Comparison of ENCODE assay signal across 21 cellular contexts in the genomic region with DNA sequence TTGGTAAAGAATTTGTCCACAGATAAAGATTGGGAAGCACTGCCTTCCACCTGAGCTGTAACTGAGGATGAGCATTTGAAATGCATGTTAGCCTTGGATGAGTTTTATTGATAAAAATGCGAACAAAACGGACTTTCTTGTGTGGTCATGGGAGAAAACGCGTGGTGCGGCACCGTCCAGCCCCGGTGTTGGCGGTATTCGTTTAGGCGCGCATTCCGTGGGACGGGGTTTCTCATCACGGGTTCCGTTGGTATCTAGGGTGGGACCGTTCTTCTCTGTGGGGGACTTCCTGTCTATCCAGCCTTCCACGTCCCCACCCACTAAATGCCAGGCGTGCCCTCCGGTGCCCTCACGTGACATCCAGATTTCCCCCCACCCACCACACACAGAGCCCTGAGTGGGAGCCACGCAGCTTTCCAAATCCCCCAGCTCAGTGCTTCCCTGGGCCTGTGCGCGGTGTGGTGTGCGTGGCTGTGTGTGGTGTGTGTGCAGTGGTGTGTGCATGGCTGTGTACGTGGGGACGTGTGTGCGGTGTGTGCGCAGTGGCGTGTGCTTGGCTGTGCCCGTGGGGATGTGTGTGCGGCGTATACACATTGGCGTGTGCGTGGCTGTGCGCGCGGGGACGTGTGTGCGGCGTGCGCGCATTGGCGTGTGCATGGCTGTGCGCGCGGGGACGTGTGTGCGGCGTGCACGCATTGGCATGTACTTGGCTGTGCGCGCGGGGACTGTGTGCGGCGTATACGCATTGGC. TPM values are rescaled to one million over a fixed set of nuclear protein-coding genes. Genes with fewer than 3 reads are reported as not detected.
DNase-seq lines count a peak whose midpoint lies in the region; ATAC-seq and TF ChIP-seq lines count a peak whose summit lies in the region.
"Had no signal": no experiment of that assay in that cellular context is flagged by ENCODE, and none has a peak within 500 bp of the region (broad histone marks: within the 10 kb centered on the region; RNA-seq: fewer than 3 reads in every experiment).

No MANE protein-coding gene starts in this region.

- no peaks in the 10 kb centered on the region for H3K36me3 Mint-ChIP-seq in natural killer cell treated with Interleukin-12 subunit alpha and Interleukin-12 subunit beta and Interleukin-15 and Interleukin-18, amount 100 ng/mL, for 72 hours
- no peaks in the 10 kb centered on the region for H3K36me3 Mint-ChIP-seq in natural killer cell
- H3K36me3 Mint-ChIP-seq in WTC11, result no peaks in the 10 kb centered on the region
- peaks cover 8% of the 10 kb centered on the region for H3K36me3 Mint-ChIP-seq in endothelial cell (ENCODE audit: low read depth, unreplicated experiment)
- peaks cover 23% of the 10 kb centered on the region for H3K36me3 Mint-ChIP-seq in T-cell

- H3K4me3 Mint-ChIP-seq in natural killer cell treated with Interleukin-12 subunit alpha and Interleukin-12 subunit beta and Interleukin-15 and Interleukin-18, amount 100 ng/mL, for 72 hours, result no peak overlapping the region
- H3K4me3 Mint-ChIP-seq in natural killer cell (no peak overlapping the region), WTC11 (no peak overlapping the region), endothelial cell (ENCODE audit: unreplicated experiment) (peak overlapping the region; percentile 33), T-cell (no peak overlapping the region)
- H3K4me3 Mint-ChIP-seq: CD4-positive, CD25-positive, alpha-beta regulatory T cell; CD8-positive, alpha-beta memory T cell; HFFc6; IgD-negative memory B cell had no signal

- no peaks in the 10 kb centered on the region for H3K27me3 Mint-ChIP-seq in natural killer cell treated with Interleukin-12 subunit alpha and Interleukin-12 subunit beta and Interleukin-15 and Interleukin-18, amount 100 ng/mL, for 72 hours
- H3K27me3 Mint-ChIP-seq in natural killer cell (ENCODE audit: low read depth in 2 of 2), result no peaks in the 10 kb centered on the region
- H3K27me3 Mint-ChIP-seq in WTC11 (ENCODE audit: low read depth), result no peaks in the 10 kb centered on the region
- H3K27me3 Mint-ChIP-seq in endothelial cell (ENCODE audit: unreplicated experiment), result peaks cover 4% of the 10 kb centered on the region
- H3K27me3 Mint-ChIP-seq in T-cell, result no peaks in the 10 kb centered on the region
- H3K27me3 Mint-ChIP-seq: CD4-positive, CD25-positive, alpha-beta regulatory T cell; CD8-positive, alpha-beta memory T cell; IgD-negative memory B cell had no signal

- H3K9me3 Mint-ChIP-seq in natural killer cell treated with Interleukin-12 subunit alpha and Interleukin-12 subunit beta and Interleukin-15 and Interleukin-18, amount 100 ng/mL, for 72 hours, result no peaks in the 10 kb centered on the region
- H3K9me3 Mint-ChIP-seq in natural killer cell (no peaks in the 10 kb centered on the region), WTC11 (no peaks in the 10 kb centered on the region), endothelial cell (ENCODE audit: unreplicated experiment) (no peaks in the 10 kb centered on the region), T-cell (no peaks in the 10 kb centered on the region)
- H3K9me3 Mint-ChIP-seq: CD4-positive, CD25-positive, alpha-beta regulatory T cell; CD8-positive, alpha-beta memory T cell; HFFc6; IgD-negative memory B cell had no signal

- no peak overlapping the region for H3K27ac Mint-ChIP-seq in natural killer cell treated with Interleukin-12 subunit alpha and Interleukin-12 subunit beta and Interleukin-15 and Interleukin-18, amount 100 ng/mL, for 72 hours
- H3K27ac Mint-ChIP-seq in natural killer cell (no peak overlapping the region), WTC11 (peak overlapping the region; percentile 32; the same call in 1 of the 2 replicates), endothelial cell (ENCODE audit: unreplicated experiment) (peak overlapping the region; percentile 57), T-cell (no peak overlapping the region)
- H3K27ac Mint-ChIP-seq: HFFc6, IgD-negative memory B cell had no signal

- POLR2A ChIA-PET in WTC11 (lab: Charles Lee), result no interaction called here
- POLR2A ChIA-PET in T-cell (lab: Charles Lee), result no interaction called here

- peak; percentile 49 for DNase-seq in natural killer cell treated with Interleukin-12 subunit alpha and Interleukin-12 subunit beta and Interleukin-15 and Interleukin-18, amount 100 ng/mL, for 72 hours (ENCODE audit: low spot score)
- DNase-seq in natural killer cell (no peak), WTC11 (ENCODE audit: low spot score) (no peak), endothelial cell (ENCODE audit: low spot score) (no peak), T-cell (no peak), erythroblast (lab: John Stamatoyannopoulos, UW) (no peak)
- no peak for DNase-seq in stimulated activated CD4-positive, alpha-beta T cell treated with anti-CD3 and anti-CD28 coated beads, Interleukin-4, amount 100 ng/mL, for 4 hours
- DNase-seq: 8988T; C1 segment of cervical spinal cord; CD4-positive, CD25-positive, alpha-beta regulatory T cell; CD8-positive, alpha-beta memory T cell; COR-L47; DMS153; DMS79; GDM1; HFFc6; KG1 had no signal

- H3K4me1 Mint-ChIP-seq in natural killer cell treated with Interleukin-12 subunit alpha and Interleukin-12 subunit beta and Interleukin-15 and Interleukin-18, amount 100 ng/mL, for 72 hours (ENCODE audit: low read depth in 2 of 2), result peaks cover 16 to 22% of the 10 kb centered on the region in 2 donors
- H3K4me1 Mint-ChIP-seq in natural killer cell (peaks cover 11 to 19% of the 10 kb centered on the region in 2 donors), WTC11 (no peaks in the 10 kb centered on the region), endothelial cell (ENCODE audit: unreplicated experiment) (no peaks in the 10 kb centered on the region), T-cell (no peaks in the 10 kb centered on the region)
- H3K4me1 Mint-ChIP-seq: CD8-positive, alpha-beta memory T cell; IgD-negative memory B cell had no signal

- intact Hi-C loops in natural killer cell (cut with micrococcal nuclease), result no loop called here

- TF ChIP-seq CTCF in natural killer cell (IDR thresholded peaks at IDR 0.05) (no peak), WTC11 (IDR thresholded peaks at IDR 0.05) (no peak), endothelial cell (IDR thresholded peaks at IDR 0.05; ENCODE audit: unreplicated experiment) (no peak)

- CTCF ChIA-PET in WTC11 (lab: Charles Lee) (interaction anchor here (0.9 to 1.7 kb wide), 3 partner anchors 10 to 94 kb away, joined by 4 to 5 read pairs (median 4); no protein-coding TSS in a partner anchor), T-cell (lab: Charles Lee) (no interaction called here)

- TF ChIP-seq POLR2A in erythroblast (IDR thresholded peaks at IDR 0.05; ENCODE audit: low read length), result no peak

- ATAC-seq in natural killer cell treated with Interleukin-12 subunit alpha and Interleukin-12 subunit beta and Interleukin-15 and Interleukin-18, amount 100 ng/mL, for 72 hours, result no peak
- ATAC-seq in natural killer cell, result no peak
- ATAC-seq in WTC11, result no peak
- ATAC-seq in HG03565 (IDR thresholded peaks at IDR 0.05; ENCODE audit: unreplicated experiment), result no peak
- no peak for ATAC-seq in T-cell (replicated peaks in 1 of 4)
- ATAC-seq: HCT116, HepG2 had no signal

TF ChIP-seq in WTC11, 78 proteins besides CTCF, POLR2A, EP300 and RAD21 (continues in another document):
- TF ChIP-seq JUN (CRISPR knock-in tag; IDR thresholded peaks at IDR 0.05) (no peak), CREB1 (CRISPR knock-in tag; IDR thresholded peaks at IDR 0.05) (no peak), RELA (CRISPR knock-in tag; IDR thresholded peaks at IDR 0.05; ENCODE audit: borderline replicate concordance) (no peak), ESRRA (CRISPR knock-in tag; IDR thresholded peaks at IDR 0.05; ENCODE audit: borderline replicate concordance) (no peak), IRF1 (CRISPR knock-in tag; IDR thresholded peaks at IDR 0.05) (no peak), ZNF423 (CRISPR knock-in tag; IDR thresholded peaks at IDR 0.05) (no peak), JAZF1 (CRISPR knock-in tag; IDR thresholded peaks at IDR 0.05) (no peak)
- TF ChIP-seq, protein P1, sequence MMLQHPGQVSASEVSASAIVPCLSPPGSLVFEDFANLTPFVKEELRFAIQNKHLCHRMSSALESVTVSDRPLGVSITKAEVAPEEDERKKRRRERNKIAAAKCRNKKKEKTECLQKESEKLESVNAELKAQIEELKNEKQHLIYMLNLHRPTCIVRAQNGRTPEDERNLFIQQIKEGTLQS (CRISPR knock-in tag; conservative IDR thresholded peaks at IDR 0.05), result no peak

RNA-seq across cellular contexts. Expression of gene IQCE, which starts 18.1 kb away (rescaled TPM):
- total RNA-seq in natural killer cell treated with Interleukin-12 subunit alpha and Interleukin-12 subunit beta and Interleukin-15 and Interleukin-18, amount 100 ng/mL, for 72 hours, result 10 to 100 TPM; 11.6 to 17.7 TPM
- 10 to 100 TPM in 2 of 3 donors, 1 to 10 TPM in 1; 9.6 to 13.5 (median 11.3) TPM for total RNA-seq in natural killer cell
- 4.4 to 4.7 TPM (median 4.6 TPM) in 3 replicates for total RNA-seq in WTC11 (2021)
- 9.6 TPM for total RNA-seq in endothelial cell (ENCODE audit: unreplicated experiment)
- 10 to 100 TPM in 1 of 5 donors, 1 to 10 TPM in 4; 4.5 to 11.7 (median 8.0) TPM for total RNA-seq in T-cell

RNA-seq across cellular contexts. Expression of gene BRAT1, which starts 21.6 kb away (rescaled TPM):
- 10 to 100 TPM; 27.0 to 61.4 TPM for total RNA-seq in natural killer cell treated with Interleukin-12 subunit alpha and Interleukin-12 subunit beta and Interleukin-15 and Interleukin-18, amount 100 ng/mL, for 72 hours
- total RNA-seq in natural killer cell (10 to 100 TPM; 24.9 to 26.7 (median 25.6) TPM), WTC11 (2021) (44.0 to 50.0 TPM (median 46.1 TPM) in 3 replicates), endothelial cell (ENCODE audit: unreplicated experiment) (34.0 TPM), T-cell (10 to 100 TPM; 23.6 to 46.2 (median 43.1) TPM)

RNA-seq across cellular contexts. Expression of gene TTYH3, which starts 54.9 kb away (rescaled TPM):
- total RNA-seq in natural killer cell treated with Interleukin-12 subunit alpha and Interleukin-12 subunit beta and Interleukin-15 and Interleukin-18, amount 100 ng/mL, for 72 hours, result 10 to 100 TPM; 23.7 to 24.8 TPM
- total RNA-seq in natural killer cell, result 10 to 100 TPM; 38.3 to 47.1 (median 42.4) TPM
- total RNA-seq in WTC11 (2021), result 178 to 190 TPM (median 181 TPM) in 3 replicates
- total RNA-seq in endothelial cell (ENCODE audit: unreplicated experiment), result 250 TPM
- 10 to 100 TPM; 11.5 to 17.7 (median 14.5) TPM for total RNA-seq in T-cell

RNA-seq across cellular contexts. Expression of gene LFNG, which starts 57.3 kb away (rescaled TPM):
- 100 to 1,000 TPM in 1 of 2 donors, 10 to 100 TPM in 1; 89.8 to 153 TPM for total RNA-seq in natural killer cell treated with Interleukin-12 subunit alpha and Interleukin-12 subunit beta and Interleukin-15 and Interleukin-18, amount 100 ng/mL, for 72 hours
- total RNA-seq in natural killer cell (100 to 1,000 TPM; 140 to 191 (median 176) TPM), WTC11 (2021) (24.1 to 29.4 TPM (median 26.5 TPM) in 3 replicates), endothelial cell (ENCODE audit: unreplicated experiment) (83.5 TPM), T-cell (100 to 1,000 TPM; 110 to 198 (median 182) TPM)

Comparison
In these comparisons a context has a peak if more than half of its experiments do, and no peak if none do; other contexts are left out.
1. H3K27ac Mint-ChIP-seq: peak in WTC11 (single experiment) and endothelial cell (single experiment); none in natural killer cell treated with Interleukin-12 subunit alpha and Interleukin-12 subunit beta and Interleukin-15 and Interleukin-18, amount 100 ng/mL, for 72 hours (0 of 2), natural killer cell (0 of 2) and T-cell (0 of 2).